In the genomic region with DNA sequence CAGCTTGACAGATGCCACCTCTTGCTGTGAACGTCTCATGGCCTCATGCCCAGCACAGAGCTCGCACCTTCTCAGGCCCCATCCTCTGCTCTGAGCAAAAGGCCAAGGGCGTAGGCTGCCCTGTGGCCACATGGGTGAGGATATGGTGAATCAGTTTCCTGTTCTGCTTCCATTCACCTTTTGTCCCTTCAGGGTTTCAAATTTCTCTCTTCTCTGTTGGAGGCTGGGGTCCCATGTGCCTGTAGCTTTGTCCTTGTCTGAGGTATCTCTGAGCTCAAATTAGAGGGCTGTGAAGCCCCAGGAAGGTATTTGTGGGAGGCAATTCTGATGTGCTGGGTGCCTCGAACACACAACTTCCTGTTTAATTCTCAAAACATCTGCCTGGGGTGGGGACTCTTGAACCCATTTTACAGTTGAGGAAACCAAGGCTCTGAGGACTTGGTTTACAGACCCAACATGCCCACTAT, we compare ENCODE assay signal across 11 cellular contexts. TPM values are rescaled to one million over a fixed set of nuclear protein-coding genes. Genes with fewer than 3 reads are reported as not detected.
DNase-seq lines count a peak whose midpoint lies in the region; ATAC-seq lines count a peak whose summit lies in the region.
"Had no signal": no experiment of that assay in that cellular context is flagged by ENCODE, and none has a peak within 500 bp of the region (broad histone marks: within the 10 kb centered on the region; RNA-seq: fewer than 3 reads in every experiment).

No MANE protein-coding gene starts in this region.

- H3K36me3 ChIP-seq in CD4-positive, CD25-positive, alpha-beta regulatory T cell (ENCODE audit: control insufficient read depth, insufficient read depth, low read length): peaks cover 17% of the 10 kb centered on the region

- H3K9me3 Mint-ChIP-seq in CD4-positive, CD25-positive, alpha-beta regulatory T cell: no peaks in the 10 kb centered on the region
- no peaks in the 10 kb centered on the region for H3K9me3 Mint-ChIP-seq in activated T-cell treated with anti-CD3 and anti-CD28 coated beads, Interleukin-2, amount 50 U/mL, for 72 hours

- H3K27ac Mint-ChIP-seq in CD4-positive, CD25-positive, alpha-beta regulatory T cell: peak overlapping the region; percentile 58 to 89 (median 89)
- H3K27ac Mint-ChIP-seq in activated T-cell treated with anti-CD3 and anti-CD28 coated beads, Interleukin-2, amount 50 U/mL, for 72 hours: peak overlapping the region; percentile 72

- no peaks in the 10 kb centered on the region for H3K27me3 ChIP-seq in CD4-positive, CD25-positive, alpha-beta regulatory T cell (ENCODE audit: control insufficient read depth, insufficient read depth, low read length)

- H3K4me3 ChIP-seq in CD4-positive, CD25-positive, alpha-beta regulatory T cell (ENCODE audit: low read depth, low read length): no peak overlapping the region

- peak overlapping the region in 3 of 4 donors; percentile 4 to 67 (median 66) for H3K4me3 Mint-ChIP-seq in CD4-positive, CD25-positive, alpha-beta regulatory T cell
- H3K4me3 Mint-ChIP-seq in activated T-cell treated with anti-CD3 and anti-CD28 coated beads, Interleukin-2, amount 50 U/mL, for 72 hours: peak overlapping the region in 1 of 2 donors; percentile 56

- peaks cover 36% of the 10 kb centered on the region for H3K4me1 ChIP-seq in CD4-positive, CD25-positive, alpha-beta regulatory T cell (ENCODE audit: control insufficient read depth, insufficient read depth, low read length, poor library complexity, severe bottlenecking)

- no peaks in the 10 kb centered on the region for H3K27me3 Mint-ChIP-seq in CD4-positive, CD25-positive, alpha-beta regulatory T cell
- no peaks in the 10 kb centered on the region for H3K27me3 Mint-ChIP-seq in activated T-cell treated with anti-CD3 and anti-CD28 coated beads, Interleukin-2, amount 50 U/mL, for 72 hours (ENCODE audit: low read depth)

- intact Hi-C loops in left cardiac atrium (cut with DNase I): loop anchor here in 1 of 2 donors (5.0 kb wide), 1 partner anchor 50 kb away; no protein-coding TSS in a partner anchor

- peak; percentile 21 to 36 for ATAC-seq in CD4-positive, CD25-positive, alpha-beta regulatory T cell (ENCODE audit: low read depth in 2 of 2)
- peak; percentile 64 to 68 for ATAC-seq in activated T-cell treated with anti-CD3 and anti-CD28 coated beads, Interleukin-2, amount 50 U/mL, for 72 hours (replicated peaks in 1 of 2)
- ATAC-seq in left cardiac atrium (peak; percentile 82 to 90), GM19455 (IDR thresholded peaks at IDR 0.05; ENCODE audit: unreplicated experiment) (no peak), HG03045 (IDR thresholded peaks at IDR 0.05; ENCODE audit: unreplicated experiment) (no peak)

- H3K4me1 Mint-ChIP-seq in CD4-positive, CD25-positive, alpha-beta regulatory T cell: peaks cover 44 to 72% (median 56%) of the 10 kb centered on the region in 4 donors
- H3K4me1 Mint-ChIP-seq in activated T-cell treated with anti-CD3 and anti-CD28 coated beads, Interleukin-2, amount 50 U/mL, for 72 hours (ENCODE audit: low read depth): peaks cover 75% of the 10 kb centered on the region

- H3K9me3 ChIP-seq in CD4-positive, CD25-positive, alpha-beta regulatory T cell (ENCODE audit: control insufficient read depth in 2 of 2, low read length in 2 of 2): no peaks in the 10 kb centered on the region

- peaks cover 32% of the 10 kb centered on the region for H3K36me3 Mint-ChIP-seq in CD4-positive, CD25-positive, alpha-beta regulatory T cell
- peaks cover 12 to 27% of the 10 kb centered on the region in 2 donors for H3K36me3 Mint-ChIP-seq in activated T-cell treated with anti-CD3 and anti-CD28 coated beads, Interleukin-2, amount 50 U/mL, for 72 hours (ENCODE audit: insufficient read depth in 2 of 2)

- H3K27ac ChIP-seq in CD4-positive, CD25-positive, alpha-beta regulatory T cell (ENCODE audit: insufficient read depth, low read length, poor library complexity, severe bottlenecking): peak overlapping the region; percentile 53

- DNase-seq in CD4-positive, CD25-positive, alpha-beta regulatory T cell: peak in 1 of 3 donors; percentile 54
- DNase-seq in HCEC 1CT (peak; percentile 44), left cardiac atrium (no peak), AG08395 (ENCODE audit: low spot score) (no peak), AG20443 (ENCODE audit: low spot score) (no peak)
- peak; percentile 56 to 57 for DNase-seq in activated T-cell treated with anti-CD3 and anti-CD28 coated beads, Interleukin-2, amount 50 U/mL, for 72 hours
- DNase-seq: Calu3, NCI-H1092, RPMI8226 had no signal

RNA-seq across cellular contexts. Expression of a gene that starts 29.0 kb away (rescaled TPM):
- total RNA-seq in CD4-positive, CD25-positive, alpha-beta regulatory T cell: 431 TPM
- polyA plus RNA-seq in CD4-positive, CD25-positive, alpha-beta regulatory T cell: 100 to 1,000 TPM; 104 to 144 (median 130) TPM
- total RNA-seq in activated T-cell treated with anti-CD3 and anti-CD28 coated beads, Interleukin-2, amount 50 U/mL, for 72 hours: 100 to 1,000 TPM; 164 to 190 TPM
- total RNA-seq in left cardiac atrium: 1 to 10 TPM; 1.6 to 2.6 TPM
- total RNA-seq: Calu3 had no signal

Comparison
In these comparisons a context has a peak if more than half of its experiments do, and no peak if none do; other contexts are left out.
1. ATAC-seq: peak in CD4-positive, CD25-positive, alpha-beta regulatory T cell (2 of 2), activated T-cell treated with anti-CD3 and anti-CD28 coated beads, Interleukin-2, amount 50 U/mL, for 72 hours (2 of 2) and left cardiac atrium (2 of 2); none in GM19455 (single experiment) and HG03045 (single experiment).
2. DNase-seq: peak in HCEC 1CT (single experiment) and activated T-cell treated with anti-CD3 and anti-CD28 coated beads, Interleukin-2, amount 50 U/mL, for 72 hours (2 of 2); none in left cardiac atrium (single experiment), AG08395 (single experiment) and AG20443 (single experiment).
3. RNA of a gene that starts 29.0 kb away (total RNA-seq): 431 TPM in CD4-positive, CD25-positive, alpha-beta regulatory T cell (single experiment) and 164 to 190 TPM in activated T-cell treated with anti-CD3 and anti-CD28 coated beads, Interleukin-2, amount 50 U/mL, for 72 hours; 1.6 to 2.6 TPM in left cardiac atrium; every median in the first group is over 10 times any median in the second.